In genomic region chr12:22924391-22924790, GRCh38 we compare ENCODE assay signal across 28 cellular contexts.
"Had no signal": no experiment of that assay in that cellular context is flagged by ENCODE, and none has a peak within 500 bp of the region (broad histone marks: within the 10 kb centered on the region; RNA-seq: fewer than 3 reads in every experiment).

No MANE protein-coding gene starts in this region.

- H3K9me3 ChIP-seq: ascending aorta, SJCRH30 had no signal

- H3K27ac ChIP-seq: ascending aorta, SJCRH30, SK-N-MC had no signal

- H3K4me3 ChIP-seq: ascending aorta, cardiac muscle cell, SJCRH30, SK-N-MC had no signal

- H3K9me3 Mint-ChIP-seq: activated CD4-positive, alpha-beta T cell treated with anti-CD3 and anti-CD28 coated beads, Interleukin-2, amount 10 ng/mL, durations not matched to agents 7 days and 5 days; activated naive CD4-positive, alpha-beta T cell treated with anti-CD3 and anti-CD28 coated beads, Interleukin-2, amount 50 U/mL, for 24 hours; activated naive CD8-positive, alpha-beta T cell treated with anti-CD3 and anti-CD28 coated beads, Interleukin-2, amount 10 ng/mL, durations not matched to agents 7 days and 5 days; activated T-cell treated with anti-CD3 and anti-CD28 coated beads, Interleukin-2, amount 50 U/mL, for 24 hours; activated T-helper 2 cell treated with anti-CD3 and anti-CD28 coated beads, Interferon-gamma antibody, Interleukin-2, Interleukin-4, amounts not matched to agents 10 μg/mL and 5 μg/mL and 100 μg/mL, durations not matched to agents 14 hours and 24 hours and 36 hours; T-helper 1 cell treated with Interleukin-12 subunit alpha and Interleukin-12 subunit beta and Interleukin-4 antibody, amounts not matched to agents 30 μg/mL and 1 μg/mL, for 36 hours; T-helper 2 cell treated with Interferon-gamma antibody and Interleukin-4, amounts not matched to agents 5 μg/mL and 100 μg/mL, for 36 hours had no signal

- H3K27ac Mint-ChIP-seq: activated CD4-positive, alpha-beta T cell treated with anti-CD3 and anti-CD28 coated beads for 36 hours; activated CD4-positive, alpha-beta T cell treated with anti-CD3 and anti-CD28 coated beads, Interleukin-2, amount 10 ng/mL, durations not matched to agents 7 days and 5 days; activated CD8-positive, alpha-beta T cell treated with anti-CD3 and anti-CD28 coated beads, Interleukin-2, amount 10 ng/mL, durations not matched to agents 7 days and 5 days; activated naive CD4-positive, alpha-beta T cell treated with anti-CD3 and anti-CD28 coated beads, Interleukin-2, amount 50 U/mL, for 24 hours; activated naive CD8-positive, alpha-beta T cell treated with anti-CD3 and anti-CD28 coated beads, Interleukin-2, amount 10 ng/mL, durations not matched to agents 7 days and 5 days; activated T-cell treated with anti-CD3 and anti-CD28 coated beads, Interleukin-2, amount 50 U/mL, for 24 hours; activated T-helper 2 cell treated with anti-CD3 and anti-CD28 coated beads, Interferon-gamma antibody, Interleukin-2, Interleukin-4, amounts not matched to agents 10 μg/mL and 5 μg/mL and 100 μg/mL, durations not matched to agents 14 hours and 24 hours and 36 hours; T-helper 1 cell treated with Interleukin-12 subunit alpha and Interleukin-12 subunit beta and Interleukin-4 antibody, amounts not matched to agents 30 μg/mL and 1 μg/mL, for 36 hours; T-helper 2 cell treated with Interferon-gamma antibody and Interleukin-4, amounts not matched to agents 5 μg/mL and 100 μg/mL, for 36 hours had no signal

- ATAC-seq: activated CD4-positive, alpha-beta T cell treated with anti-CD3 and anti-CD28 coated beads for 36 hours; activated CD4-positive, CD25-positive, alpha-beta regulatory T cell treated with anti-CD3 and anti-CD28 coated beads, Interleukin-2, amount 50 U/mL, for 24 hours; activated CD8-positive, alpha-beta T cell treated with anti-CD3 and anti-CD28 coated beads, Interleukin-2, amount 10 ng/mL, durations not matched to agents 7 days and 5 days; Panc1 had no signal

- H3K27me3 Mint-ChIP-seq: activated CD4-positive, alpha-beta T cell treated with anti-CD3 and anti-CD28 coated beads for 36 hours; activated CD4-positive, alpha-beta T cell treated with anti-CD3 and anti-CD28 coated beads, Interleukin-2, amount 10 ng/mL, durations not matched to agents 7 days and 5 days; activated naive CD4-positive, alpha-beta T cell treated with anti-CD3 and anti-CD28 coated beads, Interleukin-2, amount 50 U/mL, for 24 hours; activated naive CD8-positive, alpha-beta T cell treated with anti-CD3 and anti-CD28 coated beads, Interleukin-2, amount 10 ng/mL, durations not matched to agents 7 days and 5 days; activated T-cell treated with anti-CD3 and anti-CD28 coated beads, Interleukin-2, amount 50 U/mL, for 24 hours had no signal

- H3K4me3 Mint-ChIP-seq: activated CD4-positive, alpha-beta T cell treated with anti-CD3 and anti-CD28 coated beads for 36 hours; activated CD4-positive, alpha-beta T cell treated with anti-CD3 and anti-CD28 coated beads, Interleukin-2, amount 10 ng/mL, durations not matched to agents 7 days and 5 days; activated CD8-positive, alpha-beta T cell treated with anti-CD3 and anti-CD28 coated beads, Interleukin-2, amount 10 ng/mL, durations not matched to agents 7 days and 5 days; activated naive CD4-positive, alpha-beta T cell treated with anti-CD3 and anti-CD28 coated beads, Interleukin-2, amount 50 U/mL, for 24 hours; activated naive CD8-positive, alpha-beta T cell treated with anti-CD3 and anti-CD28 coated beads, Interleukin-2, amount 10 ng/mL, durations not matched to agents 7 days and 5 days; activated T-cell treated with anti-CD3 and anti-CD28 coated beads, Interleukin-2, amount 50 U/mL, for 24 hours; T-helper 1 cell treated with Interleukin-12 subunit alpha and Interleukin-12 subunit beta and Interleukin-4 antibody, amounts not matched to agents 30 μg/mL and 1 μg/mL, for 36 hours; T-helper 2 cell treated with Interferon-gamma antibody and Interleukin-4, amounts not matched to agents 5 μg/mL and 100 μg/mL, for 36 hours had no signal

- H3K36me3 Mint-ChIP-seq: activated naive CD4-positive, alpha-beta T cell treated with anti-CD3 and anti-CD28 coated beads, Interleukin-2, amount 50 U/mL, for 24 hours; activated naive CD8-positive, alpha-beta T cell treated with anti-CD3 and anti-CD28 coated beads, Interleukin-2, amount 10 ng/mL, durations not matched to agents 7 days and 5 days had no signal

- H3K27me3 ChIP-seq: ascending aorta, cardiac muscle cell, SJCRH30 had no signal

- H3K36me3 ChIP-seq: ascending aorta, cardiac muscle cell, SJCRH30 had no signal

- H3K4me1 ChIP-seq: ascending aorta, SJCRH30 had no signal

- H3K4me1 Mint-ChIP-seq: activated CD4-positive, alpha-beta T cell treated with anti-CD3 and anti-CD28 coated beads for 36 hours; activated CD4-positive, alpha-beta T cell treated with anti-CD3 and anti-CD28 coated beads, Interleukin-2, amount 10 ng/mL, durations not matched to agents 7 days and 5 days; activated naive CD4-positive, alpha-beta T cell treated with anti-CD3 and anti-CD28 coated beads, Interleukin-2, amount 50 U/mL, for 24 hours; activated naive CD8-positive, alpha-beta T cell treated with anti-CD3 and anti-CD28 coated beads, Interleukin-2, amount 10 ng/mL, durations not matched to agents 7 days and 5 days had no signal

- DNase-seq: activated CD4-positive, alpha-beta T cell treated with anti-CD3 and anti-CD28 coated beads for 36 hours; activated CD4-positive, alpha-beta T cell treated with anti-CD3 and anti-CD28 coated beads, Interleukin-2, amount 10 ng/mL, durations not matched to agents 7 days and 5 days; activated CD4-positive, alpha-beta T cell treated with anti-CD3 and anti-CD28 coated beads, Interleukin-2, amount 50 U/mL, for 48 hours; activated CD8-positive, alpha-beta T cell treated with anti-CD3 and anti-CD28 coated beads, Interleukin-2, amount 10 ng/mL, durations not matched to agents 7 days and 5 days; activated gamma-delta T cell; activated naive CD4-positive, alpha-beta T cell treated with Interleukin-2 at 50 U/mL for 16 hours; activated naive CD8-positive, alpha-beta T cell treated with anti-CD3 and anti-CD28 coated beads, Interleukin-2, amount 10 ng/mL, durations not matched to agents 7 days and 5 days; activated T-cell treated with anti-CD3 and anti-CD28 coated beads, Interleukin-2, amount 50 U/mL, for 24 hours; amygdala; Karpas-422; NCI-H1048; NCI-H1105 treated with DMSO at 0.1 percent for 48 hours; NCI-H1436; NCI-H1694; NCI-H2029; NCI-H345; NCI-H524 treated with DMSO at 0.1 percent for 48 hours; SHP77; SJCRH30 had no signal
